ENCODE assay signal across 19 cellular contexts in genomic region chr1:14369526-14370213, GRCh38.
DNase-seq lines count a peak whose midpoint lies in the region; ATAC-seq, FAIRE-seq and TF ChIP-seq lines count a peak whose summit lies in the region.
"Had no signal": no experiment of that assay in that cellular context is flagged by ENCODE, and none has a peak within 500 bp of the region (broad histone marks: within the 10 kb centered on the region; RNA-seq: fewer than 3 reads in every experiment).

No MANE protein-coding gene starts in this region.

- H3K4me2 ChIP-seq in BLaER1 treated with 17β-estradiol and CSF1 and Interleukin-3, amounts not matched to agents 10 nM and 100 nM: peak overlapping the region in 8 of 11 experiments; percentile 9 to 61 (median 32); a peak in 10 of 22 replicates
- peak overlapping the region; percentile 51 for H3K4me2 ChIP-seq in MM.1S (ENCODE audit: low read depth, low read length)
- no peak overlapping the region; a peak in 1 of 4 replicates for H3K4me2 ChIP-seq in H1 (ENCODE audit: insufficient read depth in 1 of 2, low read depth in 2 of 2, low read length in 2 of 2)

- no peak overlapping the region for H4K8ac ChIP-seq in H1 (ENCODE audit: extremely low read depth, insufficient read depth, low read length)

- H3K27ac Mint-ChIP-seq in nephron (peak overlapping the region in 2 of 3 experiments; percentile 33 to 38), T-cell (no peak overlapping the region)
- H3K27ac Mint-ChIP-seq: CD4-positive, CD25-positive, alpha-beta regulatory T cell; HFFc6 had no signal

- H2AFZ ChIP-seq in MM.1S (ENCODE audit: low read length): no peak overlapping the region
- no peak overlapping the region for H2AFZ ChIP-seq in H1 (ENCODE audit: low read length)

- H3K23ac ChIP-seq in H1 (ENCODE audit: insufficient read length): no peak overlapping the region

- no peaks in the 10 kb centered on the region for H3K9me3 ChIP-seq in BLaER1 treated with 17β-estradiol and CSF1 and Interleukin-3, amounts not matched to agents 10 nM and 100 nM (replicated peaks in 1 of 11)
- H3K9me3 ChIP-seq in MM.1S (replicated peaks; ENCODE audit: insufficient read depth, low read length): 0 out of 2 replicates have a peak, but pooled peaks cover 3% of the 10 kb centered on the region
- no peaks in the 10 kb centered on the region for H3K9me3 ChIP-seq in H1 (ENCODE audit: insufficient read depth in 2 of 2, low read depth in 1 of 2, low read length in 1 of 2)

- H3K23me2 ChIP-seq in H1 (ENCODE audit: low read depth, low read length): no peaks in the 10 kb centered on the region

- peak overlapping the region; percentile 13 for H4K5ac ChIP-seq in H1 (ENCODE audit: insufficient read length, low read depth, low read length)

- H3K27ac ChIP-seq in BLaER1 treated with 17β-estradiol and CSF1 and Interleukin-3, amounts not matched to agents 10 nM and 100 nM: no peak overlapping the region
- peak overlapping the region; percentile 75 for H3K27ac ChIP-seq in MM.1S (ENCODE audit: low read length)
- H3K27ac ChIP-seq in H1 (ENCODE audit: low read depth, low read length): no peak overlapping the region
- H3K27ac ChIP-seq: RWPE1 had no signal

- H3K4me1 Mint-ChIP-seq in nephron (peaks cover 51% of the 10 kb centered on the region), T-cell (no peaks in the 10 kb centered on the region)
- H3K4me1 Mint-ChIP-seq: CD4-positive, CD25-positive, alpha-beta regulatory T cell had no signal

- peak overlapping the region; percentile 77 for H2BK20ac ChIP-seq in H1 (ENCODE audit: low read length)

- POLR2A ChIA-PET in H1 (lab: Charles Lee; ENCODE audit: partially characterized antibody) (no interaction called here), T-cell (lab: Charles Lee) (no interaction called here)

- no peak overlapping the region for H3K4me3 ChIP-seq in BLaER1 treated with 17β-estradiol and CSF1 and Interleukin-3, amounts not matched to agents 10 nM and 100 nM
- H3K4me3 ChIP-seq in MM.1S (ENCODE audit: low read length): no peak overlapping the region
- no peak overlapping the region for H3K4me3 ChIP-seq in H1 (ENCODE audit: extremely low read depth in 1 of 4, insufficient read depth in 2 of 4, low read depth in 3 of 4, low read length in 4 of 4)

- H3K36me3 Mint-ChIP-seq in nephron (ENCODE audit: low read depth) (no peaks in the 10 kb centered on the region), T-cell (no peaks in the 10 kb centered on the region)
- H3K36me3 Mint-ChIP-seq: CD4-positive, CD25-positive, alpha-beta regulatory T cell had no signal

- H3K27me3 ChIP-seq in BLaER1 treated with 17β-estradiol and CSF1 and Interleukin-3, amounts not matched to agents 10 nM and 100 nM: no peaks in the 10 kb centered on the region
- H3K27me3 ChIP-seq in MM.1S (replicated peaks; ENCODE audit: insufficient read depth, low read length) (no peaks in the 10 kb centered on the region), H1 (replicated peaks in 1 of 4; ENCODE audit: control insufficient read depth in 3 of 4, extremely low read depth in 1 of 4, insufficient read depth in 3 of 4, low read length in 3 of 4) (no peaks in the 10 kb centered on the region)

- no peak overlapping the region for H3K14ac ChIP-seq in H1 (ENCODE audit: insufficient read length)

- H3K4me1 ChIP-seq in BLaER1 treated with 17β-estradiol and CSF1 and Interleukin-3, amounts not matched to agents 10 nM and 100 nM: peaks cover 0 to 12% (median 8%) of the 10 kb centered on the region in 10 experiments; a peak in 9 of 20 replicates
- H3K4me1 ChIP-seq in MM.1S (ENCODE audit: low read length): peaks cover 33% of the 10 kb centered on the region
- peaks cover 2 to 17% (median 15%) of the 10 kb centered on the region in 4 experiments for H3K4me1 ChIP-seq in H1 (replicated peaks in 1 of 4; ENCODE audit: control insufficient read depth in 3 of 4, insufficient read depth in 4 of 4, low read length in 3 of 4)

- H4K20me1 ChIP-seq in BLaER1 treated with 17β-estradiol and CSF1 and Interleukin-3, amounts not matched to agents 10 nM and 100 nM: no peaks in the 10 kb centered on the region
- H4K20me1 ChIP-seq in MM.1S (ENCODE audit: insufficient read depth, low read length) (no peaks in the 10 kb centered on the region), H1 (replicated peaks in 1 of 2; ENCODE audit: control insufficient read depth in 1 of 2, insufficient read depth in 2 of 2, low read length in 2 of 2) (no peaks in the 10 kb centered on the region)

- no peaks in the 10 kb centered on the region for H3K9me3 Mint-ChIP-seq in nephron
- no peaks in the 10 kb centered on the region for H3K9me3 Mint-ChIP-seq in T-cell

- H3K9me2 ChIP-seq in MM.1S (replicated peaks; ENCODE audit: insufficient read depth, low read length): no peaks in the 10 kb centered on the region

- H3K4me3 Mint-ChIP-seq in nephron (peak overlapping the region in 1 of 3 experiments; percentile 15), T-cell (no peak overlapping the region)
- H3K4me3 Mint-ChIP-seq: CD4-positive, CD25-positive, alpha-beta regulatory T cell; HFFc6 had no signal

- no peak for TF ChIP-seq EP300 in H1 (IDR thresholded peaks at IDR 0.05; ENCODE audit: borderline replicate concordance in 1 of 2, low read depth in 2 of 2, low read length in 2 of 2)

- no peak for ATAC-seq in T-cell (replicated peaks in 1 of 4)
- no peak for ATAC-seq in GM21367 (IDR thresholded peaks at IDR 0.05; ENCODE audit: unreplicated experiment)
- ATAC-seq in HG03045 (IDR thresholded peaks at IDR 0.05; ENCODE audit: unreplicated experiment): no peak

- peak; percentile 90 for DNase-seq in MM.1S
- DNase-seq in H1 (ENCODE audit: low read depth in 1 of 2, low spot score in 2 of 2): no peak
- DNase-seq in T-cell: no peak
- DNase-seq in dedifferentiated amniotic fluid mesenchymal stem cell (ENCODE audit: extremely low spot score): no peak
- DNase-seq: AML-193; CD4-positive, CD25-positive, alpha-beta regulatory T cell; DMS53; GOT3; HFFc6; KG1; NCI-H1092 treated with DMSO at 0.1 percent for 48 hours; NCI-H2081 treated with DMSO at 0.1 percent for 48 hours; NCI-H524; OCI-M1 had no signal

- H2BK5ac ChIP-seq in H1 (ENCODE audit: low read depth, low read length): no peak overlapping the region

- no peak overlapping the region; the same call in 1 of the 2 replicates for H2BK15ac ChIP-seq in H1 (ENCODE audit: low read length)

- H3K4ac ChIP-seq in H1 (replicated peaks; ENCODE audit: insufficient read length, low read depth, low read length): no peak overlapping the region

- H3K9ac ChIP-seq in BLaER1 treated with 17β-estradiol and CSF1 and Interleukin-3, amounts not matched to agents 10 nM and 100 nM: no peak overlapping the region
- H3K9ac ChIP-seq in MM.1S (ENCODE audit: low read length) (peak overlapping the region; percentile 5; the same call in 1 of the 2 replicates), H1 (replicated peaks in 1 of 4; ENCODE audit: extremely low read depth in 1 of 4, low read depth in 3 of 4, low read length in 3 of 4) (no peak overlapping the region)

- TF ChIP-seq RAD21 in H1 (IDR thresholded peaks at IDR 0.05 in 1 of 2, conservative IDR thresholded peaks at IDR 0.05 in 1 of 2; ENCODE audit: low read depth in 2 of 2, low read length in 2 of 2): no peak

- no peaks in the 10 kb centered on the region for H3K79me1 ChIP-seq in H1 (ENCODE audit: low read depth, low read length)

- peak overlapping the region; percentile 20; the same call in 1 of the 2 replicates for H3K18ac ChIP-seq in H1 (ENCODE audit: extremely low read depth, low read length)

- H2AK5ac ChIP-seq in H1 (ENCODE audit: low read depth, low read length): no peak overlapping the region

- H3K79me2 ChIP-seq in MM.1S (ENCODE audit: low read length) (0 out of 2 replicates have a peak, but pooled peaks cover 4% of the 10 kb centered on the region), H1 (ENCODE audit: control insufficient read depth in 1 of 2, insufficient read depth in 2 of 2, low read length in 2 of 2) (no peaks in the 10 kb centered on the region)

- H4K91ac ChIP-seq in H1 (replicated peaks; ENCODE audit: insufficient read length, low read length): peak overlapping the region; percentile 57

- no peak for TF ChIP-seq POLR2A in H1 (IDR thresholded peaks at IDR 0.05; ENCODE audit: control extremely low read depth in 1 of 2, low read depth in 2 of 2, low read length in 2 of 2)

- no peak overlapping the region for H3K56ac ChIP-seq in H1 (replicated peaks; ENCODE audit: insufficient read length, low read depth, low read length)

- H3K27me3 Mint-ChIP-seq in nephron (ENCODE audit: low read depth): peaks cover 13% of the 10 kb centered on the region
- peaks cover 10 to 15% of the 10 kb centered on the region in 2 donors for H3K27me3 Mint-ChIP-seq in T-cell

- peaks cover 14% of the 10 kb centered on the region for H3F3A ChIP-seq in MM.1S (ENCODE audit: insufficient read depth, low read length)

- 46% methylated on average over 5 of the region's 5 CpGs; no CpG with 5 or more reads in 1 of the 2 experiments for WGBS in H1 (ENCODE audit: extremely low coverage in 1 of 2, insufficient coverage in 1 of 2, insufficient read length in 1 of 2, insufficient replicate concordance in 2 of 2, low coverage in 1 of 2, low lambda C conversion rate in 2 of 2, missing lambda C conversion rate in 1 of 2), 2 experiments

- FAIRE-seq in H1 (lab: Jason Lieb, UNC): peak; percentile 13

- no peak for TF ChIP-seq CTCF in MM.1S (IDR thresholded peaks at IDR 0.05; ENCODE audit: low read length)
- no peak for TF ChIP-seq CTCF in H1 (IDR thresholded peaks at IDR 0.05; ENCODE audit: control extremely low read depth in 1 of 3, insufficient read depth in 1 of 3, low read depth in 1 of 3, low read length in 3 of 3)
- TF ChIP-seq CTCF in nephron (IDR thresholded peaks at IDR 0.05; ENCODE audit: unreplicated experiment in 3 of 3): no peak

- CTCF ChIA-PET in H1 (lab: Charles Lee; ENCODE audit: partially characterized antibody) (interaction anchor here (0.6 to 4.1 kb wide), 2 partner anchors 9 to 652 kb away, joined by 3 to 17 read pairs; no protein-coding TSS in a partner anchor), T-cell (lab: Charles Lee) (no interaction called here)

- no peaks in the 10 kb centered on the region for H3K36me3 ChIP-seq in BLaER1 treated with 17β-estradiol and CSF1 and Interleukin-3, amounts not matched to agents 10 nM and 100 nM
- no peaks in the 10 kb centered on the region for H3K36me3 ChIP-seq in MM.1S (replicated peaks; ENCODE audit: insufficient read depth, low read length)
- no peaks in the 10 kb centered on the region for H3K36me3 ChIP-seq in H1 (ENCODE audit: control insufficient read depth in 2 of 4, insufficient read depth in 4 of 4, low read length in 3 of 4)

- H2BK12ac ChIP-seq in H1 (ENCODE audit: low read depth, low read length): peak overlapping the region; percentile 65; the same call in 1 of the 2 replicates

- H2BK120ac ChIP-seq in H1 (replicated peaks; ENCODE audit: low read depth, low read length): peak overlapping the region; percentile 24

TF ChIP-seq in H1, 55 proteins besides CTCF, POLR2A, EP300 and RAD21:
- no peak for TF ChIP-seq SP4 (IDR thresholded peaks at IDR 0.05; ENCODE audit: low read length)

Comparison
In these comparisons a context has a peak if more than half of its experiments do, and no peak if none do; other contexts are left out.
1. H3K4me2 ChIP-seq: peak in BLaER1 treated with 17β-estradiol and CSF1 and Interleukin-3, amounts not matched to agents 10 nM and 100 nM (8 of 11) and MM.1S (single experiment); none in H1 (0 of 2).
2. H3K27ac Mint-ChIP-seq: peak in nephron (2 of 3); none in T-cell (0 of 2).